ENCODE assay signal across 2 cellular contexts in genomic region chr1:208240698-208241355, GRCh38.
TF ChIP-seq lines count a peak whose summit lies in the region.

No MANE protein-coding gene starts in this region.

TF ChIP-seq in IMR-90, 13 proteins besides CTCF, POLR2A, EP300 and RAD21:
- TF ChIP-seq MAFK (IDR thresholded peaks at IDR 0.05; ENCODE audit: low read depth, low read length) (peak; percentile 78), RCOR1 (IDR thresholded peaks at IDR 0.05; ENCODE audit: insufficient replicate concordance, low read length) (no peak)

TF ChIP-seq in liver, 16 proteins besides CTCF, POLR2A, EP300 and RAD21:
- TF ChIP-seq YY1 (IDR thresholded peaks at IDR 0.05), result no peak
- no peak for TF ChIP-seq SP1 (IDR thresholded peaks at IDR 0.05)
- no peak for TF ChIP-seq FOXA1 (IDR thresholded peaks at IDR 0.05)
- TF ChIP-seq JUND (IDR thresholded peaks at IDR 0.05), result no peak
- TF ChIP-seq ATF3 (IDR thresholded peaks at IDR 0.05), result no peak
- no peak for TF ChIP-seq HNF4G (IDR thresholded peaks at IDR 0.05)
- TF ChIP-seq MAX (IDR thresholded peaks at IDR 0.05), result no peak
- TF ChIP-seq FOXA2 (IDR thresholded peaks at IDR 0.05), result no peak
- no peak for TF ChIP-seq NR2F2 (IDR thresholded peaks at IDR 0.05)
- no peak for TF ChIP-seq RXRA (IDR thresholded peaks at IDR 0.05)
- TF ChIP-seq HNF4A (conservative IDR thresholded peaks at IDR 0.05), result no peak
- TF ChIP-seq GABPA (IDR thresholded peaks at IDR 0.05 in 1 of 2, conservative IDR thresholded peaks at IDR 0.05 in 1 of 2), result no peak
- no peak for TF ChIP-seq TAF1 (conservative IDR thresholded peaks at IDR 0.05)
- no peak for TF ChIP-seq ZBTB33 (IDR thresholded peaks at IDR 0.05)
- TF ChIP-seq REST (IDR thresholded peaks at IDR 0.05), result no peak
- TF ChIP-seq EGR1 (IDR thresholded peaks at IDR 0.05; ENCODE audit: low read depth in 2 of 2), result no peak
